In the genomic region with DNA sequence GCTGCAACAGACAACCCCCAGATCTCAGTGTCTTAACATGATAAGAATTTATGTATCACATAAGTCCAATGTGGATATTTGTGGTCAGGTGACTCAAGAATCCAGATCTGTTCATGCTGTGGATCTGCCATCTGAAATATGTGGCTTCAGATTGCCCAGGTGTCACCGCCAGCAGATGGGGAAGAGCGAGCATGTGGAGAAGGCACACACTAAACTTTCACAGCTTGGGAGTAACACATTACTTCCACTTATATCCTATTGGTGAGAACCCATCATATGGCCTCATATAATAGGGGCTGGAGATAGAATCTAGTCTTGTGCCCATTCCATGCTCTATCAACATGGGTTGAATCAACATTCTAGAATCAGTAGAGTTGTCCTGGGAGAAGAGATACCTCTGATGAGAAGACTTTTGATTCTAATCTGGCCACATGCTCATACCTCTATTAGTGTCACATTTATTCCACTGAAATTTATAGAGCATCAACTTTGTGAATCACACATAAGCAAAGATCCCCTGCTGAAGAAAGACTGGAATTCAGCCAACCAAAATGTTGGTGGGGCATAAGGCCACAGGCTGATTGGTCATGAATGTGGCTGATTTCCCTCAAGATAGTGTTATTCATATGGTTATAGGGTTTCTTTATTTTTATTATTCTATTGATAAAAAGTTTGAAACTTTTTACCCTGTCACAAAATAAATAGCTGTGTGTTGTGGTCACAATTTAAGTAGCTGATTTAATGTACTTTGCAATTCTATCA, we compare ENCODE assay signal across 2 cellular contexts.
TF ChIP-seq lines count a peak whose summit lies in the region.

No MANE protein-coding gene starts in this region.

TF ChIP-seq in IMR-90, 13 proteins besides CTCF, POLR2A, EP300 and RAD21:
- TF ChIP-seq, protein P1, sequence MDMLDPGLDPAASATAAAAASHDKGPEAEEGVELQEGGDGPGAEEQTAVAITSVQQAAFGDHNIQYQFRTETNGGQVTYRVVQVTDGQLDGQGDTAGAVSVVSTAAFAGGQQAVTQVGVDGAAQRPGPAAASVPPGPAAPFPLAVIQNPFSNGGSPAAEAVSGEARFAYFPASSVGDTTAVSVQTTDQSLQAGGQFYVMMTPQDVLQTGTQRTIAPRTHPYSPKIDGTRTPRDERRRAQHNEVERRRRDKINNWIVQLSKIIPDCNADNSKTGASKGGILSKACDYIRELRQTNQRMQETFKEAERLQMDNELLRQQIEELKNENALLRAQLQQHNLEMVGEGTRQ (IDR thresholded peaks at IDR 0.05; ENCODE audit: low read depth, low read length): peak; percentile 35; the same call in 1 of the 2 replicates
- TF ChIP-seq SMC3 (IDR thresholded peaks at IDR 0.05; ENCODE audit: low read depth, low read length) (no peak), RCOR1 (IDR thresholded peaks at IDR 0.05; ENCODE audit: insufficient replicate concordance, low read length) (no peak), CHD1 (IDR thresholded peaks at IDR 0.05; ENCODE audit: low read depth, low read length) (no peak), RFX5 (IDR thresholded peaks at IDR 0.05; ENCODE audit: low read depth, low read length) (no peak)

TF ChIP-seq in K562, 482 proteins besides CTCF, POLR2A, EP300 and RAD21:
- TF ChIP-seq CBFA2T3 (IDR thresholded peaks at IDR 0.05) (peak; percentile 33; the same call in 1 of the 2 replicates), ZNF253 (CRISPR knock-in tag; conservative IDR thresholded peaks at IDR 0.05) (no peak), MCM3 (IDR thresholded peaks at IDR 0.05) (no peak)
